Comparison of ENCODE assay signal across 24 cellular contexts in the genomic region with DNA sequence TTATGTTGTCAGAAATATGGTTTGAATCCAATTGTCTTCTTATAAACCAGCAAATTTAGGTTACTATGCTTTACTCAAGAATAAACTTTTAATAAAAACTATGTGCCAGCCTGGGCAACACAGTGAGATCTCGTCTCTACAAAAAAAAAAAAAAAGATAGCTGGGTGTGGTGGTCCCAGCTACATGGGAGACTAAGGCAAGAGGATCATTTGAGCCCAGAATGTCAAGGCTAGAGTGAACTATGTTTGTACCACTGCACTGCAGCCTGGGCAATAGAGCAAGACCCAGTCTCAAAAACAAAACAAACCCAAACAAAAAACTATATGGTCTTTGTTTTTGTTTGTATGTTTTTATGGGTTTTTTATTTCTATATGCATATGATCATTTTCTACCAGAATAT.
"Had no signal": no experiment of that assay in that cellular context is flagged by ENCODE, and none has a peak within 500 bp of the region (broad histone marks: within the 10 kb centered on the region; RNA-seq: fewer than 3 reads in every experiment).

No MANE protein-coding gene starts in this region.

- DNase-seq: dorsolateral prefrontal cortex; effector CD8-positive, alpha-beta T cell; endodermal cell; foreskin keratinocyte; heart left ventricle; left cardiac atrium; left lung; midbrain; naive thymus-derived CD4-positive, alpha-beta T cell; stimulated activated CD4-positive, alpha-beta T cell treated with anti-CD3 and anti-CD28 coated beads, Interleukin-12 subunit alpha, Interleukin-12 subunit beta, amount 100 ng/mL, for 4 hours; stimulated activated CD4-positive, alpha-beta T cell treated with anti-CD3 and anti-CD28 coated beads, Interleukin-1b, Interleukin-23, amount 100 ng/mL, for 48 hours; stimulated activated CD4-positive, alpha-beta T cell treated with anti-CD3 and anti-CD28 coated beads, Interleukin-4, amount 100 ng/mL, for 1 hour; stimulated activated CD8-positive, alpha-beta memory T cell treated with anti-CD3 and anti-CD28 coated beads, Interleukin-4, amount 100 ng/mL, for 48 hours; stimulated activated naive CD4-positive, alpha-beta T cell; stimulated activated naive CD8-positive, alpha-beta T cell treated with anti-CD3 and anti-CD28 coated beads, Interleukin-15, amount 100 ng/mL, for 72 hours; transverse colon; upper lobe of right lung; uterus had no signal

- H2AFZ ChIP-seq: neural progenitor cell, parathyroid adenoma had no signal

- H3K79me2 ChIP-seq: parathyroid adenoma had no signal

- H3K9ac ChIP-seq: neural progenitor cell, parathyroid adenoma had no signal

- H3K36me3 ChIP-seq: gastroesophageal sphincter, heart left ventricle, left lung, neural progenitor cell, suprapubic skin, transverse colon, upper lobe of right lung, uterus had no signal

- ATAC-seq: gastroesophageal sphincter; heart left ventricle; left cardiac atrium; naive thymus-derived CD4-positive, alpha-beta T cell; stimulated activated naive CD8-positive, alpha-beta T cell treated with anti-CD3 and anti-CD28 coated beads, Interleukin-15, amount 100 ng/mL, for 72 hours; upper lobe of right lung had no signal

- H3K9me3 ChIP-seq: gastroesophageal sphincter, heart left ventricle, left lung, suprapubic skin, transverse colon, upper lobe of right lung, uterus had no signal

- H3K4me1 ChIP-seq: neural progenitor cell, parathyroid adenoma, upper lobe of right lung, uterus had no signal

- H3K4me3 ChIP-seq: dorsolateral prefrontal cortex, gastroesophageal sphincter, heart left ventricle, hepatocyte, left lung, neural progenitor cell, smooth muscle cell, suprapubic skin, transverse colon, upper lobe of right lung, uterus had no signal

- H3K27me3 ChIP-seq: dorsolateral prefrontal cortex, foreskin keratinocyte, gastroesophageal sphincter, heart left ventricle, hepatocyte, left lung, neural progenitor cell, suprapubic skin, transverse colon, upper lobe of right lung, uterus had no signal

- H3K27ac ChIP-seq: dorsolateral prefrontal cortex, foreskin keratinocyte, gastroesophageal sphincter, left lung, neural progenitor cell, parathyroid adenoma, suprapubic skin, upper lobe of right lung, uterus had no signal

- H3K4me2 ChIP-seq: hepatocyte, neural progenitor cell, smooth muscle cell had no signal
